In the genomic region with DNA sequence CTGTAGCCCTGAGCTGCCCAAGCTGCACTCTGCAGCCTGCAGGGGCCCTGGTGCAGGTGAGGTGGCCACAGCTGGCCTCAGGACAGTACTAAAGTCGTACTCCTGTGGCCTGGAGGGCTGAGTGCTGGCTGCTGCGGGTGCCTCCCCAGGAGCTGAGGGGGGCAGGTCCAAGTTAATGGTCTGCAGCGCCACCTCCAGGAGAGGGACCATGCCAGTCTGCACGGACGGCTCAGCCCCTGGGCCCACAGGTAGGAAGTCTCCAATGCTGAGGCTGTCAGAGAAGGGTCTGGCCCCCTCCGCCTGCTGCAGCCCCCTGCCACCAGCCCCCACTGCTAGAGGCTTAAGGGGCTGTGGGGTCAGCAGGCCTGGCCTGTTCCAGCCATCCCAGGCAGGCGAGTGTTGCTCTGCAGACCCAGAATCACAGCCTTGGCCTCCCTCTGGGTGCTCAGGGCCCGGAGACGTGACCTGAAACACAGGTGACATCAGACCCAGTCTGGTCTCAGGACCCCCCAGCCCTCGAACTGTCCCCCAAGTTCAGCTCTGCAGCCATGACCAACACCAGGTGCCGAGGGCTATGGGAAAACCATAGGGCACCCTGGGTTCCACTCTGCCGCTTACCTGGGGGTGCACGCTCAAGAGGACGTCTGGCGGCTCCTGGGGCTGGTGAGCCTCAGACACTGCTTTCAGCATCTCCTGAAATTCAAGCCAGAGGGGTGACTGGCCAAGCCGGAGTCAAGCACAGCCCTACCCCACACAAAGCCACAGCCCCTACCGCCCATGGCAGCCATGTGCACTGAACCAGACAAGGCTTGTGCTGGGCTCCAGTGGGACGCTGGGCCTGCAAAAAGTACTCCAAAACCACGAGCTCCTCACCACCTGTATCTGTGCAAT, we compare ENCODE assay signal across 1 cellular context.
TF ChIP-seq lines count a peak whose summit lies in the region.

No MANE protein-coding gene starts in this region.

TF ChIP-seq in H1, 55 proteins besides CTCF, POLR2A, EP300 and RAD21:
- TF ChIP-seq TAF1 (IDR thresholded peaks at IDR 0.05; ENCODE audit: low read depth, low read length) (no peak), TBP (IDR thresholded peaks at IDR 0.05; ENCODE audit: low read depth, low read length) (no peak), SRF (IDR thresholded peaks at IDR 0.05; ENCODE audit: low read depth, low read length) (no peak), CREB1 (IDR thresholded peaks at IDR 0.05) (no peak)
